Comparison of ENCODE assay signal across 7 cellular contexts in genomic region chr4:10861036-10861435, GRCh38.
"Had no signal": no experiment of that assay in that cellular context is flagged by ENCODE, and none has a peak within 500 bp of the region (broad histone marks: within the 10 kb centered on the region; RNA-seq: fewer than 3 reads in every experiment).

No MANE protein-coding gene starts in this region.

- H3K4me1 ChIP-seq: HAP-1 had no signal

- H3K9me3 ChIP-seq: HAP-1 had no signal

- H2AFZ ChIP-seq: GM23248 had no signal

- ATAC-seq: HCT116, HepG2 had no signal

- H3K36me3 ChIP-seq: HAP-1 had no signal

- FAIRE-seq: HepG2 had no signal

- DNase-seq: GM23248, GOT3, H7, HFFc6 had no signal

- H3K27ac ChIP-seq: GM23248 had no signal

- H3K9ac ChIP-seq: GM23248 had no signal

- H3K4me3 ChIP-seq: GM23248, HAP-1 had no signal
